ENCODE assay signal across 10 cellular contexts in genomic region chr1:88985692-88986091, GRCh38. TPM values are rescaled to one million over a fixed set of nuclear protein-coding genes. Genes with fewer than 3 reads are reported as not detected.
A peak's percentile ranks its signal among the peaks of the same experiment; 100 is the strongest.
DNase-seq lines count a peak whose midpoint lies in the region; ATAC-seq and TF ChIP-seq lines count a peak whose summit lies in the region.
"Had no signal": no experiment of that assay in that cellular context is flagged by ENCODE, and none has a peak within 500 bp of the region (broad histone marks: within the 10 kb centered on the region; RNA-seq: fewer than 3 reads in every experiment).

No MANE protein-coding gene starts in this region.

- H3K4me3 ChIP-seq in PC-3 (ENCODE audit: low read length) = 0 out of 2 replicates have a peak overlapping the region, but pooled peaks have one; percentile 29
- H3K4me3 ChIP-seq in parathyroid adenoma (ENCODE audit: low read depth, low read length) = no peak overlapping the region

- H3K4me2 ChIP-seq in PC-3 (ENCODE audit: low read length) = peak overlapping the region; percentile 54
- H3K4me2 ChIP-seq in parathyroid adenoma (ENCODE audit: low read length) = no peak overlapping the region

- H3K4me1 ChIP-seq in PC-3 (ENCODE audit: insufficient read depth, low read length) (peaks cover 44% of the 10 kb centered on the region), parathyroid adenoma (peaks cover 14% of the 10 kb centered on the region)

- peaks cover 5% of the 10 kb centered on the region for H3F3A ChIP-seq in PC-3 (ENCODE audit: low read length, unreplicated experiment)

- ATAC-seq in PC-3 (peak; percentile 40), HG02970 (IDR thresholded peaks at IDR 0.05; ENCODE audit: low FRiP score, unreplicated experiment) (no peak)
- ATAC-seq in effector memory CD8-positive, alpha-beta T cell (replicated peaks) = peak; percentile 27

- H3K36me3 ChIP-seq in PC-3 (ENCODE audit: low read depth, low read length) (peaks cover 15% of the 10 kb centered on the region), parathyroid adenoma (ENCODE audit: control insufficient read depth, insufficient read depth, low read length) (no peaks in the 10 kb centered on the region)

- H3K9me3 ChIP-seq in PC-3 (ENCODE audit: low read length) (no peaks in the 10 kb centered on the region), parathyroid adenoma (ENCODE audit: control insufficient read depth, low read length) (no peaks in the 10 kb centered on the region)

- H3K27ac ChIP-seq in PC-3 (ENCODE audit: low read length) (peak overlapping the region; percentile 86), parathyroid adenoma (peak overlapping the region; percentile 72)

- peak overlapping the region; percentile 89 for H3K27ac Mint-ChIP-seq in Calu3 (ENCODE audit: unreplicated experiment)
- peak overlapping the region; percentile 60 to 91 for H3K27ac Mint-ChIP-seq in effector memory CD8-positive, alpha-beta T cell
- H3K27ac Mint-ChIP-seq in CD14-positive monocyte = peak overlapping the region in 1 of 7 donors; percentile 69

- no peaks in the 10 kb centered on the region for H3K27me3 Mint-ChIP-seq in Calu3 (ENCODE audit: unreplicated experiment)
- H3K27me3 Mint-ChIP-seq in effector memory CD8-positive, alpha-beta T cell = no peaks in the 10 kb centered on the region
- no peaks in the 10 kb centered on the region for H3K27me3 Mint-ChIP-seq in CD14-positive monocyte (ENCODE audit: low read depth in 3 of 3)

- no peaks in the 10 kb centered on the region for H3K9me2 ChIP-seq in PC-3 (replicated peaks; ENCODE audit: low read length)

- CTCF ChIA-PET in Calu3 (lab: Charles Lee) (interaction anchor here (1.2 kb wide), 1 partner anchor 55 kb away, joined by 3 read pairs; no protein-coding TSS in a partner anchor), PC-3 (lab: Charles Lee) (interaction anchor here (0.6 kb wide), 1 partner anchor 23 kb away, joined by 5 read pairs; no protein-coding TSS in a partner anchor)

- H4K20me1 ChIP-seq in PC-3 (ENCODE audit: low read length) = no peaks in the 10 kb centered on the region

- no peak for TF ChIP-seq CTCF in Calu3 (IDR thresholded peaks at IDR 0.05; ENCODE audit: unreplicated experiment)
- TF ChIP-seq CTCF in PC-3 (conservative IDR thresholded peaks at IDR 0.05; ENCODE audit: low read depth, low read length) = no peak
- TF ChIP-seq CTCF in parathyroid adenoma (IDR thresholded peaks at IDR 0.05) = no peak
- no peak for TF ChIP-seq CTCF in CD14-positive monocyte (IDR thresholded peaks at IDR 0.05)

- H3K4me3 Mint-ChIP-seq in Calu3 (ENCODE audit: low read depth, unreplicated experiment) (peak overlapping the region; percentile 55), CD14-positive monocyte (no peak overlapping the region)
- H3K4me3 Mint-ChIP-seq in effector memory CD8-positive, alpha-beta T cell = no peak overlapping the region
- H3K4me3 Mint-ChIP-seq: neural crest cell had no signal

- H2AFZ ChIP-seq in PC-3 (ENCODE audit: low read length) (no peak overlapping the region), parathyroid adenoma (no peak overlapping the region)

- H3K4me1 Mint-ChIP-seq in Calu3 (ENCODE audit: low read depth, unreplicated experiment) (peaks cover 80% of the 10 kb centered on the region), CD14-positive monocyte (peaks cover 40% of the 10 kb centered on the region)
- H3K4me1 Mint-ChIP-seq in effector memory CD8-positive, alpha-beta T cell (ENCODE audit: low read depth in 2 of 2) = peaks cover 25 to 45% of the 10 kb centered on the region in 2 donors

- no peaks in the 10 kb centered on the region for H3K9me3 Mint-ChIP-seq in Calu3 (ENCODE audit: low read depth, unreplicated experiment)
- H3K9me3 Mint-ChIP-seq in effector memory CD8-positive, alpha-beta T cell = no peaks in the 10 kb centered on the region
- peaks cover 0 to 5% (median 0%) of the 10 kb centered on the region in 7 donors for H3K9me3 Mint-ChIP-seq in CD14-positive monocyte

- no peaks in the 10 kb centered on the region for H3K27me3 ChIP-seq in PC-3 (ENCODE audit: low read length)
- no peaks in the 10 kb centered on the region for H3K27me3 ChIP-seq in parathyroid adenoma (ENCODE audit: control insufficient read depth, insufficient read depth, low read length)

- POLR2A ChIA-PET in PC-3 (lab: Charles Lee; ENCODE audit: unreplicated experiment) = interaction anchor here (0.5 to 0.6 kb wide), 2 partner anchors 373 to 471 kb away, joined by 3 to 4 read pairs; no protein-coding TSS in a partner anchor

- peaks cover 47% of the 10 kb centered on the region for H3K36me3 Mint-ChIP-seq in Calu3 (ENCODE audit: insufficient read depth, unreplicated experiment)
- peaks cover 19% of the 10 kb centered on the region for H3K36me3 Mint-ChIP-seq in effector memory CD8-positive, alpha-beta T cell (ENCODE audit: insufficient read depth)
- H3K36me3 Mint-ChIP-seq in CD14-positive monocyte = peaks cover 38 to 41% of the 10 kb centered on the region in 2 donors

- H3K9ac ChIP-seq in PC-3 (ENCODE audit: low read length) (peak overlapping the region; percentile 38; the same call in 1 of the 2 replicates), parathyroid adenoma (no peak overlapping the region)

- H3K79me2 ChIP-seq in PC-3 (ENCODE audit: low read length) = peaks cover 54% of the 10 kb centered on the region
- H3K79me2 ChIP-seq in parathyroid adenoma = peaks cover 5% of the 10 kb centered on the region

- intact Hi-C loops in Calu3 (cut with micrococcal nuclease; ENCODE audit: unreplicated experiment) = no loop called here
- intact Hi-C loops in PC-3 (cut with micrococcal nuclease) = loop anchor here (2.0 to 5.0 kb wide), 2 partner anchors 49 to 248 kb away; no protein-coding TSS in a partner anchor
- intact Hi-C loops in CD14-positive monocyte (cut with micrococcal nuclease) = loop anchor here in 1 of 2 donors (10.0 kb wide), 1 partner anchor 1009 kb away; the partner anchor contains the start of gene ZNF326

- DNase-seq in Calu3 = peak; percentile 27
- peak; percentile 32 for DNase-seq in PC-3
- DNase-seq in effector memory CD8-positive, alpha-beta T cell = no peak
- no peak for DNase-seq in CD14-positive monocyte (ENCODE audit: low spot score)
- no peak for DNase-seq in NCI-H69 (lab: John Stamatoyannopoulos, UW)
- no peak for DNase-seq in dedifferentiated amniotic fluid mesenchymal stem cell (ENCODE audit: extremely low spot score)
- DNase-seq: NCI-H510A treated with DMSO at 0.1 percent for 48 hours had no signal

- BruUV-seq in Calu3 (replicated peaks; lab: Mats Ljungman, UMichigan) (no TSS peak), PC-3 (replicated peaks; lab: Mats Ljungman, UMichigan) (no TSS peak)

RNA-seq across cellular contexts. Expression of gene KYAT3, which starts 6.7 kb away (rescaled TPM):
- total RNA-seq in Calu3 (2022) (23.1 and 23.6 TPM in 2 replicates), PC-3 (2014; rRNA removed) (9.7 and 14.3 TPM in 2 replicates)
- polyA plus RNA-seq in CD14-positive monocyte = 10 to 100 TPM; 16.2 to 24.3 TPM

RNA-seq across cellular contexts. Expression of gene RBMXL1, which starts 6.7 kb away (rescaled TPM):
- total RNA-seq in Calu3 (2022) (38.9 and 42.9 TPM in 2 replicates), PC-3 (2014; rRNA removed) (8.5 and 10.6 TPM in 2 replicates)
- polyA plus RNA-seq in CD14-positive monocyte = 1 to 10 TPM; 6.9 TPM

RNA-seq across cellular contexts. Expression of gene GBP3, which starts 37.0 kb away (rescaled TPM):
- total RNA-seq in Calu3 (2022) (60.0 and 95.4 TPM in 2 replicates), PC-3 (2014; rRNA removed) (23.3 and 24.9 TPM in 2 replicates)
- polyA plus RNA-seq in CD14-positive monocyte = 10 to 100 TPM in 1 of 2 donors, 1 to 10 TPM in 1; 6.9 to 12.4 TPM
- total RNA-seq: neural crest cell had no signal

Comparison
In these comparisons a context has a peak if more than half of its experiments do, and no peak if none do; other contexts are left out.
1. DNase-seq: peak in Calu3 (single experiment) and PC-3 (single experiment); none in effector memory CD8-positive, alpha-beta T cell (0 of 3), CD14-positive monocyte (single experiment), NCI-H69 (single experiment) and dedifferentiated amniotic fluid mesenchymal stem cell (single experiment).